In the genomic region with DNA sequence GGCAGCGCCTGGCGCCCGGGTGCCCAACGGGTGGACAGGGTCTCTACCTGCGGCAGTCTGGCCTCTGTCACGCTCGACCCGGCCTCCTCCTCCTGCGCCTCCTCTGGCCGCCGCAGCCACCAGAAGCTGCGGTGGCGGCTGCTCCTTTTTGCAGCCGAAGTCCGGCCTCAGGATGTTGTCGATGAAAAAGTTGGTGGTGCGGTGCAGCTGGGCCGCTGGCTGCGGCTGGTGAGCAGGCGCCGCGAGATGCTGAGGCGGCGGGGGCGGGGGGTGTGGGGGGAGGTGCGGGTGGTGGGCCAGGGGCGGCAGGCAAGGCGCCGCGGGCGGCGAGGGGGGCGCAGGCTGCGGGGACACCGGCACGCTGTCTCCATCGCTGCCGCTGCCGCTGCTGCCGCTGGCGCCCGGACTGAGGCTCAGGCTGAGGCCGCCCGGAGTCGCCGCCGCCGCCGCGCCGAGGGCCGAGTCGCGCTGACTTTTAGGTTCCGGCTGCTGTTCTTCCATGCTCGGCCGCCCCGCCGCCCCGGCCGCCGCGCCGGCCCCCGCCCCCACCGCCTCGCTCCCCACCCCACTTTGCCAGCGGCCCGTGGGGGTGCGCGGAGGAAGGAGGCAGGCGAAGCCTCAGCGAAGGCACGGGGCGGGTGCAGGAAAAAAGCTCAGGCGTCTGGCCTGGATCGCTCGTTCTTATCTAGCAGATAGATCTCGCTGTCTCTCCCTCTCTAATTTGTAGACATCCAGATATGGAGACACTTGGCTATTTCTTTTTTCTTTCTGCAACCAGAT, we compare ENCODE assay signal across 9 cellular contexts. TPM values are rescaled to one million over a fixed set of nuclear protein-coding genes. Genes with fewer than 3 reads are reported as not detected.
DNase-seq lines count a peak whose midpoint lies in the region; ATAC-seq lines count a peak whose summit lies in the region.
"Had no signal": no experiment of that assay in that cellular context is flagged by ENCODE, and none has a peak within 500 bp of the region (broad histone marks: within the 10 kb centered on the region; RNA-seq: fewer than 3 reads in every experiment).

No MANE protein-coding gene starts in this region.

- intact Hi-C loops in Right ventricle myocardium inferior (cut with DNase I), result no loop called here
- intact Hi-C loops in left ventricle myocardium superior (cut with micrococcal nuclease), result no loop called here
- intact Hi-C loops in left colon (cut with DNase I, micrococcal nuclease), result no loop called here

- H3K9me3 Mint-ChIP-seq in activated CD8-positive, alpha-beta T cell treated with anti-CD3 and anti-CD28 coated beads, Interleukin-2, amount 10 ng/mL, durations not matched to agents 7 days and 5 days (ENCODE audit: insufficient read depth), result no peaks in the 10 kb centered on the region

- no peak for ATAC-seq in Right ventricle myocardium inferior
- ATAC-seq in left ventricle myocardium superior, result no peak
- no peak for ATAC-seq in activated CD8-positive, alpha-beta T cell treated with anti-CD3 and anti-CD28 coated beads, Interleukin-2, amount 10 ng/mL, durations not matched to agents 7 days and 5 days
- ATAC-seq in left colon, result peak; percentile 21
- ATAC-seq in HG03196 (IDR thresholded peaks at IDR 0.05; ENCODE audit: unreplicated experiment), result no peak
- no peak for ATAC-seq in GM19351 (IDR thresholded peaks at IDR 0.05; ENCODE audit: unreplicated experiment)
- no peak for ATAC-seq in GM19397 (IDR thresholded peaks at IDR 0.05; ENCODE audit: unreplicated experiment)

- POLR2A ChIA-PET in activated CD8-positive, alpha-beta T cell treated with anti-CD3 and anti-CD28 coated beads, Interleukin-2, amount 10 ng/mL, durations not matched to agents 7 days and 5 days (lab: Charles Lee), result no interaction called here

- peak overlapping the region; percentile 68 for H3K27ac Mint-ChIP-seq in activated CD8-positive, alpha-beta T cell treated with anti-CD3 and anti-CD28 coated beads, Interleukin-2, amount 10 ng/mL, durations not matched to agents 7 days and 5 days

- DNase-seq in Right ventricle myocardium inferior (ENCODE audit: missing footprints) (peak; percentile 23), left ventricle myocardium superior (no peak), left colon (no peak), ureter (ENCODE audit: low spot score) (peak; percentile 14)
- no peak for DNase-seq in activated CD8-positive, alpha-beta T cell treated with anti-CD3 and anti-CD28 coated beads, Interleukin-2, amount 10 ng/mL, durations not matched to agents 7 days and 5 days
- DNase-seq: occipital lobe had no signal

- peaks cover 78% of the 10 kb centered on the region for H3K27me3 Mint-ChIP-seq in activated CD8-positive, alpha-beta T cell treated with anti-CD3 and anti-CD28 coated beads, Interleukin-2, amount 10 ng/mL, durations not matched to agents 7 days and 5 days (ENCODE audit: low read depth)

- peaks cover 15% of the 10 kb centered on the region for H3K36me3 Mint-ChIP-seq in activated CD8-positive, alpha-beta T cell treated with anti-CD3 and anti-CD28 coated beads, Interleukin-2, amount 10 ng/mL, durations not matched to agents 7 days and 5 days (ENCODE audit: low read depth)

- CTCF ChIA-PET in activated CD8-positive, alpha-beta T cell treated with anti-CD3 and anti-CD28 coated beads, Interleukin-2, amount 10 ng/mL, durations not matched to agents 7 days and 5 days (lab: Charles Lee), result interaction anchor here (1.3 to 4.5 kb wide), 4 partner anchors 8 to 35 kb away, joined by 4 to 24 read pairs (median 5); no protein-coding TSS in a partner anchor

- H3K4me3 Mint-ChIP-seq in activated CD8-positive, alpha-beta T cell treated with anti-CD3 and anti-CD28 coated beads, Interleukin-2, amount 10 ng/mL, durations not matched to agents 7 days and 5 days, result peak overlapping the region; percentile 42

- peaks cover 13% of the 10 kb centered on the region for H3K4me1 Mint-ChIP-seq in activated CD8-positive, alpha-beta T cell treated with anti-CD3 and anti-CD28 coated beads, Interleukin-2, amount 10 ng/mL, durations not matched to agents 7 days and 5 days (ENCODE audit: low read depth)

RNA-seq across cellular contexts. Expression of a gene that starts 0.6 kb away (rescaled TPM):
- not detected for total RNA-seq in Right ventricle myocardium inferior
- not detected for total RNA-seq in left ventricle myocardium superior
- total RNA-seq in activated CD8-positive, alpha-beta T cell treated with anti-CD3 and anti-CD28 coated beads, Interleukin-2, amount 10 ng/mL, durations not matched to agents 7 days and 5 days, result not detected
- total RNA-seq in left colon, result not detected
- not detected for total RNA-seq in ureter
- total RNA-seq: occipital lobe had no signal

Comparison
In these comparisons a context has a peak if more than half of its experiments do, and no peak if none do; other contexts are left out.
1. DNase-seq: peak in Right ventricle myocardium inferior (single experiment) and ureter (single experiment); none in left ventricle myocardium superior (single experiment), activated CD8-positive, alpha-beta T cell treated with anti-CD3 and anti-CD28 coated beads, Interleukin-2, amount 10 ng/mL, durations not matched to agents 7 days and 5 days (single experiment) and left colon (0 of 2).